In genomic region chr19:40262422-40262821, GRCh38 we compare ENCODE assay signal across 1 cellular context.
TF ChIP-seq lines count a peak whose summit lies in the region.

No MANE protein-coding gene starts in this region.

TF ChIP-seq in IMR-90, 13 proteins besides CTCF, POLR2A, EP300 and RAD21:
- TF ChIP-seq RCOR1 (IDR thresholded peaks at IDR 0.05; ENCODE audit: insufficient replicate concordance, low read length) (no peak), ELK1 (IDR thresholded peaks at IDR 0.05; ENCODE audit: borderline replicate concordance, low read depth, low read length) (no peak), CEBPB (IDR thresholded peaks at IDR 0.05; ENCODE audit: low read depth, low read length) (no peak), MXI1 (IDR thresholded peaks at IDR 0.05; ENCODE audit: borderline replicate concordance, low read depth, low read length) (no peak), BHLHE40 (IDR thresholded peaks at IDR 0.05; ENCODE audit: low read depth, low read length) (no peak), USF2 (IDR thresholded peaks at IDR 0.05; ENCODE audit: low read depth, low read length) (no peak), MAFK (IDR thresholded peaks at IDR 0.05; ENCODE audit: low read depth, low read length) (no peak), FOS (IDR thresholded peaks at IDR 0.05; ENCODE audit: low read depth, low read length) (no peak), NFE2L2 (IDR thresholded peaks at IDR 0.05; ENCODE audit: low read depth, low read length) (no peak), RFX5 (IDR thresholded peaks at IDR 0.05; ENCODE audit: low read depth, low read length) (no peak), CHD1 (IDR thresholded peaks at IDR 0.05; ENCODE audit: low read depth, low read length) (no peak), SMC3 (IDR thresholded peaks at IDR 0.05; ENCODE audit: low read depth, low read length) (no peak), MAZ (IDR thresholded peaks at IDR 0.05; ENCODE audit: borderline replicate concordance, low read depth, low read length) (no peak)
